ENCODE assay signal across 9 cellular contexts in the genomic region with DNA sequence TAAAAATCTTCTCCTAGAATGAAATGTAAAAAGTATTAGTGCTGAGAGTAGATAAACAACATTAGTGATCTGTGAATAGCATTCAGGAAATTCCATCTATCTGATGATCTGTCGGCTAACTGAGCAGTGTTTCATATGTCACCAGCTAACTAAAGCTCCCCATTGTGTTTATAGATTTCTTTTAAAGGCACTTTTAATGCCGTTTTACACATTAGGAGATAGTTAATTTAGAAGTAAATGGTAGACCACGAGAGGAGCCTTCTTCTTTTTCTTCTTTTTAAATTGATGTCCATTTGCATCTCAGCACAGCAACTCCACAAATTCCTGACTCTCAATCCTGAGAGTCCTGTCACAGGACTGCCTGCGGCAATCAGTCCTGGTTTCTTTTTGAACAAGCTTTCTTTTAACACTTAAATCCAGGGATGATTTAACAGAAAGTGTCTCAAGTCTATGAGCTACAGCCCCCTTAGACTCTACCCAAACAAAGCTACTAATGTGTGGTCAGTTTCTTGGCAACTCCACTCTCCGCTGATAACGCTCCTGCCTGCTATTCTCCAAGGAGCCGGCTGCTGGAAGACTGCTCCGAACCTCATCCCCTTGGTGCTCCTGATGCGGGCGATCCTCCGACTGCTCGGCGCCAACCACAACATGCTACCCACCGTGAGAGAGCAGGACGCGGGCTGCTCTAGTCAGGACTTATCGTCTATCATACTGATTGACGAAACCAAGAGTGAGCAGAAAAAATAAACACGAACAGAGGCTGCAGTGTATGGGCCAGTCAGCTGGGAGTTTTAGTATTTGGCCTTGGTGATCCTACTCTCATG.
DNase-seq lines count a peak whose midpoint lies in the region; ATAC-seq, FAIRE-seq and TF ChIP-seq lines count a peak whose summit lies in the region.
"Had no signal": no experiment of that assay in that cellular context is flagged by ENCODE, and none has a peak within 500 bp of the region (broad histone marks: within the 10 kb centered on the region; RNA-seq: fewer than 3 reads in every experiment).

No MANE protein-coding gene starts in this region.

- H3K4me3 ChIP-seq in mammary epithelial cell (replicated peaks in 1 of 3; ENCODE audit: insufficient read depth in 1 of 3, low read depth in 2 of 3, low read length in 3 of 3) (peak overlapping the region; percentile 2 to 39 (median 34)), kidney (ENCODE audit: low read length in 2 of 2) (peak overlapping the region; percentile 41 to 59)

- FAIRE-seq in kidney (lab: Jason Lieb, UNC) = no peak
- FAIRE-seq: endometrium had no signal

- WGBS in mammary epithelial cell (ENCODE audit: low coverage, missing lambda C conversion rate) = 24% methylated on average over 19 of the region's 19 CpGs

- TF ChIP-seq CTCF in mammary epithelial cell (conservative IDR thresholded peaks at IDR 0.05 in 1 of 2, IDR thresholded peaks at IDR 0.05 in 1 of 2; ENCODE audit: extremely low read depth in 1 of 2, insufficient read depth in 1 of 2, low read depth in 1 of 2, low read length in 2 of 2) (no peak), kidney (IDR thresholded peaks at IDR 0.05; ENCODE audit: borderline replicate concordance, extremely low read depth, insufficient read depth) (no peak), GM13976 (IDR thresholded peaks at IDR 0.05; ENCODE audit: borderline replicate concordance, control extremely low read depth, extremely low read depth, insufficient read depth, missing control alignments) (no peak)

- intact Hi-C loops in mammary epithelial cell (cut with micrococcal nuclease) (loop anchor here (5.0 kb wide), 1 partner anchor 420 kb away; the partner anchor contains the start of gene MECOM), kidney (cut with DNase I) (no loop called here)

- H3K36me3 ChIP-seq in mammary epithelial cell (ENCODE audit: insufficient read depth, low read length) (no peaks in the 10 kb centered on the region), kidney (ENCODE audit: control insufficient read depth in 1 of 2, insufficient read depth in 2 of 2, low read length in 2 of 2) (no peaks in the 10 kb centered on the region)

- H3K27ac ChIP-seq in mammary epithelial cell (ENCODE audit: insufficient read depth, low read depth, low read length) (no peak overlapping the region), kidney (ENCODE audit: low read depth in 2 of 2, low read length in 2 of 2) (peak overlapping the region; percentile 75 to 82)

- peak; percentile 51 for DNase-seq in HS-27A (ENCODE audit: low read depth)
- DNase-seq in mammary epithelial cell = peak; percentile 30
- peak; percentile 79 for DNase-seq in kidney
- peak; percentile 26 for DNase-seq in smooth muscle cell of the brain vasculature (ENCODE audit: low read depth, low spot score)
- no peak for DNase-seq in DMS153 (lab: John Stamatoyannopoulos, UW)
- no peak for DNase-seq in GM13976 (ENCODE audit: low spot score)

- in situ Hi-C loops in mammary epithelial cell (cut with MboI; ENCODE audit: low sequenced_read_pairs in 2 of 2) = no loop called here
- in situ Hi-C loops in GM13976 (cut with MboI; ENCODE audit: low sequenced_read_pairs, unreplicated experiment) = no loop called here

- H3K4me2 ChIP-seq in mammary epithelial cell (ENCODE audit: insufficient read depth, low read depth, low read length) = peak overlapping the region; percentile 74

- ATAC-seq in HG03442 (IDR thresholded peaks at IDR 0.05; ENCODE audit: unreplicated experiment) (no peak), GM19351 (IDR thresholded peaks at IDR 0.05; ENCODE audit: unreplicated experiment) (no peak)

- H3K9me3 ChIP-seq in mammary epithelial cell (replicated peaks; ENCODE audit: insufficient read depth, low read length) = no peaks in the 10 kb centered on the region
- H3K9me3 ChIP-seq in kidney (ENCODE audit: control insufficient read depth in 1 of 2, low read length in 2 of 2) = no peaks in the 10 kb centered on the region

- CTCF ChIA-PET in mammary epithelial cell (lab: Charles Lee; ENCODE audit: low non-redundant PET) = interaction anchor here (0.6 kb wide), 1 partner anchor 201 kb away, joined by 3 read pairs; no protein-coding TSS in a partner anchor

- dilution Hi-C loops in mammary epithelial cell (cut with HindIII; ENCODE audit: low sequenced_read_pairs) = no loop called here

- H3K4me1 ChIP-seq in mammary epithelial cell (ENCODE audit: insufficient read depth, low read length) (peaks cover 8% of the 10 kb centered on the region), kidney (ENCODE audit: control insufficient read depth in 1 of 2, insufficient read depth in 1 of 2, low read depth in 1 of 2, low read length in 2 of 2) (peaks cover 10 to 13% of the 10 kb centered on the region in 2 donors)

- BruUV-seq in mammary epithelial cell (replicated peaks; lab: Mats Ljungman, UMichigan) = TSS peak; percentile 85

- H2AFZ ChIP-seq in mammary epithelial cell (ENCODE audit: low read depth, low read length) = peak overlapping the region; percentile 82

- H3K27me3 ChIP-seq in mammary epithelial cell (ENCODE audit: insufficient read depth, low read length) = no peaks in the 10 kb centered on the region

- H3K79me2 ChIP-seq in mammary epithelial cell (ENCODE audit: insufficient read depth, low read length) = no peaks in the 10 kb centered on the region

- H3K9ac ChIP-seq in mammary epithelial cell (ENCODE audit: insufficient read depth, low read length) (no peak overlapping the region), kidney (ENCODE audit: low read length in 2 of 2) (peak overlapping the region in 1 of 2 donors; percentile 72)

- no peaks in the 10 kb centered on the region for H4K20me1 ChIP-seq in mammary epithelial cell (ENCODE audit: insufficient read depth, low read length)

Comparison
In these comparisons a context has a peak if more than half of its experiments do, and no peak if none do; other contexts are left out.
1. DNase-seq: peak in HS-27A (single experiment), mammary epithelial cell (single experiment), kidney (single experiment) and smooth muscle cell of the brain vasculature (single experiment); none in DMS153 (single experiment) and GM13976 (single experiment).